In genomic region chr15:71585159-71585558, GRCh38 we compare ENCODE assay signal across 9 cellular contexts.
"Had no signal": no experiment of that assay in that cellular context is flagged by ENCODE, and none has a peak within 500 bp of the region (broad histone marks: within the 10 kb centered on the region; RNA-seq: fewer than 3 reads in every experiment).

No MANE protein-coding gene starts in this region.

- H3K27ac ChIP-seq: GM23248 had no signal

- H3K9ac ChIP-seq: GM23248 had no signal

- H3K4me3 Mint-ChIP-seq: GM23338, H9, HFFc6 had no signal

- DNase-seq: GM23248, GOT3, H7, H9, HCEC 1CT, HFFc6 had no signal

- H3K4me1 Mint-ChIP-seq: GM23338 had no signal

- H3K27ac Mint-ChIP-seq: GM23338, H9, HFFc6 had no signal

- ATAC-seq: GM23338, HCT116 had no signal

- H3K4me3 ChIP-seq: GM23248, GM23338, HAP-1 had no signal

- H3K4me1 ChIP-seq: HAP-1 had no signal

- H3K36me3 ChIP-seq: HAP-1 had no signal
